Comparison of ENCODE assay signal across 9 cellular contexts in the genomic region with DNA sequence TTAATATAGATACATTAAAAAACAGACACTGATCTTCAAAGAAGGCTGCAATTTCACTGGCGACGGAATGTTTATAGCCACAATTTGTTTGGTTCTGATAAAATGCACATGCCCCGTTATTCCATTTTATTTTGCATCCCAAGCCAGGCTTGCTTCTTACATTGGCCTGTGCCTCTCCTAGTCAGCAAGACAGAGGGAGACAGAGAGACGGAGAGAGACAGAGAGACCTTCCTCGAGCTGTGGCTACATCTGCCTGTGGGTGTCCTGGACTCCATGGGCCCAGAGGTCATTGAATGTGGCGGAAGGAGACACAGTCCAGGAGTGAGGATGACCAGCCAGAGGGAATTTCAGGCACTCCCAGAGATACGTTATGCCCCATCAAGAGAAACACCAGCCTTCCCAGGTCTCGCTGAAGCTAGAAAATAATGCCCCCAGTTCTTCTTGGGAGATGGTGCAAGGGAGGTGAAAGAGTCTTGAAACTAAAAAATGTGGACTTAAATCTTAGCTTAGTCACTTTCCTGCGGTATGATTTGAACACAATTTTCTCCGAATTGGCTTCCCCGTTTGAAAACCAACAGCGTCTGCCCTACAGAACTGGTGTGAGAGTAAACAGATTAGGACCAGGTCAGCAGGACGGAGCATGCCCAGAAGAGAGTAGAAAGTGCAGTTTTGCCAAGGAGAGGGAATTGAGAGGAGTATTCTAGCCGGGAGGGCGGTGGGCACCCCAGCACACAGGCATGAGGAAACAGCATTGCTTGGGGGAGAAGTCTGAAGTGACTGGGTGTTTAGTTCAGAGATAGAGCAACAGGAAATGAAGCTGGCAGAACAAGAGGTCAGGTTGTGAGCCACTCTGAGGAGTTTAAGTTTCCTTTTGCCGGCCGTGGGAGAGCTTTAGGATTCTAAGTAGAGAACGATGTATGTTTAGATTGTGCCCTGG.
DNase-seq lines count a peak whose midpoint lies in the region; ATAC-seq and TF ChIP-seq lines count a peak whose summit lies in the region.
"Had no signal": no experiment of that assay in that cellular context is flagged by ENCODE, and none has a peak within 500 bp of the region (broad histone marks: within the 10 kb centered on the region; RNA-seq: fewer than 3 reads in every experiment).

No MANE protein-coding gene starts in this region.

- peak overlapping the region; percentile 78 for H3K27ac ChIP-seq in CD4-positive, CD25-positive, alpha-beta regulatory T cell (ENCODE audit: insufficient read depth, low read length, poor library complexity, severe bottlenecking)
- no peak overlapping the region for H3K27ac ChIP-seq in aorta (ENCODE audit: low read depth in 1 of 2, low read length in 2 of 2)

- H3K4me3 ChIP-seq in CD4-positive, CD25-positive, alpha-beta regulatory T cell (ENCODE audit: low read depth, low read length), result peak overlapping the region; percentile 78
- no peak overlapping the region for H3K4me3 ChIP-seq in LNCaP clone FGC (ENCODE audit: low read depth, low read length)
- no peak overlapping the region for H3K4me3 ChIP-seq in mucosa of descending colon
- H3K4me3 ChIP-seq in aorta (ENCODE audit: low read length in 2 of 2), result no peak overlapping the region

- 58 to 62% methylated on average over 18 of the region's 18 CpGs for WGBS in aorta, 2 donors

- H3K36me3 ChIP-seq in CD4-positive, CD25-positive, alpha-beta regulatory T cell (ENCODE audit: control insufficient read depth, insufficient read depth, low read length), result no peaks in the 10 kb centered on the region
- no peaks in the 10 kb centered on the region for H3K36me3 ChIP-seq in mucosa of descending colon (ENCODE audit: low read depth)
- no peaks in the 10 kb centered on the region for H3K36me3 ChIP-seq in aorta (ENCODE audit: control insufficient read depth in 1 of 2, insufficient read depth in 2 of 2, low read length in 1 of 2)

- H3K4me1 ChIP-seq in CD4-positive, CD25-positive, alpha-beta regulatory T cell (ENCODE audit: control insufficient read depth, insufficient read depth, low read length, poor library complexity, severe bottlenecking), result peaks cover 49% of the 10 kb centered on the region
- H3K4me1 ChIP-seq in mucosa of descending colon (ENCODE audit: low read depth) (no peaks in the 10 kb centered on the region), aorta (ENCODE audit: control insufficient read depth in 1 of 2, insufficient read depth in 2 of 2, low read length in 2 of 2) (no peaks in the 10 kb centered on the region)

- DNase-seq in CD4-positive, CD25-positive, alpha-beta regulatory T cell, result peak in 2 of 3 donors; percentile 52 to 86
- DNase-seq in LNCaP clone FGC (ENCODE audit: low read depth) (no peak), mucosa of descending colon (no peak), aorta (no peak), omental fat pad (ENCODE audit: low spot score) (no peak), foreskin melanocyte (no peak), NCI-H446 (lab: John Stamatoyannopoulos, UW) (no peak)
- DNase-seq in activated T-helper 2 cell treated with anti-CD3 and anti-CD28 coated beads, Interferon-gamma antibody, Interleukin-2, Interleukin-4, amounts not matched to agents 10 μg/mL and 5 μg/mL and 100 μg/mL, durations not matched to agents 14 hours and 24 hours and 36 hours (ENCODE audit: low spot score), result peak; percentile 31
- DNase-seq: NCI-H1694 had no signal

- H3K27me3 ChIP-seq in CD4-positive, CD25-positive, alpha-beta regulatory T cell (ENCODE audit: control insufficient read depth, insufficient read depth, low read length), result no peaks in the 10 kb centered on the region
- H3K27me3 ChIP-seq in aorta (ENCODE audit: control insufficient read depth in 1 of 2, insufficient read depth in 2 of 2, low read length in 1 of 2), result no peaks in the 10 kb centered on the region

- H3K4me1 Mint-ChIP-seq in CD4-positive, CD25-positive, alpha-beta regulatory T cell, result peaks cover 43 to 88% (median 62%) of the 10 kb centered on the region in 4 donors
- peaks cover 60% of the 10 kb centered on the region for H3K4me1 Mint-ChIP-seq in activated T-helper 2 cell treated with anti-CD3 and anti-CD28 coated beads, Interferon-gamma antibody, Interleukin-2, Interleukin-4, amounts not matched to agents 10 μg/mL and 5 μg/mL and 100 μg/mL, durations not matched to agents 14 hours and 24 hours and 36 hours (ENCODE audit: low read depth)

- peaks cover 8% of the 10 kb centered on the region for H3K36me3 Mint-ChIP-seq in CD4-positive, CD25-positive, alpha-beta regulatory T cell
- no peaks in the 10 kb centered on the region for H3K36me3 Mint-ChIP-seq in activated T-helper 2 cell treated with anti-CD3 and anti-CD28 coated beads, Interferon-gamma antibody, Interleukin-2, Interleukin-4, amounts not matched to agents 10 μg/mL and 5 μg/mL and 100 μg/mL, durations not matched to agents 14 hours and 24 hours and 36 hours (ENCODE audit: low read depth)

- H3K27ac Mint-ChIP-seq in CD4-positive, CD25-positive, alpha-beta regulatory T cell, result peak overlapping the region; percentile 88 to 97 (median 96)
- H3K27ac Mint-ChIP-seq in activated T-helper 2 cell treated with anti-CD3 and anti-CD28 coated beads, Interferon-gamma antibody, Interleukin-2, Interleukin-4, amounts not matched to agents 10 μg/mL and 5 μg/mL and 100 μg/mL, durations not matched to agents 14 hours and 24 hours and 36 hours, result peak overlapping the region; percentile 95

- peak; percentile 90 to 93 for ATAC-seq in CD4-positive, CD25-positive, alpha-beta regulatory T cell (ENCODE audit: low read depth in 2 of 2)
- ATAC-seq in mucosa of descending colon (peak; percentile 78), aorta (ENCODE audit: low FRiP score) (no peak), omental fat pad (ENCODE audit: low FRiP score) (no peak)

- TF ChIP-seq CTCF in LNCaP clone FGC (IDR thresholded peaks at IDR 0.05; ENCODE audit: control insufficient read depth, extremely low read depth, insufficient read depth) (0 out of 2 replicates have a peak, but pooled peaks have one; percentile 7), mucosa of descending colon (IDR thresholded peaks at IDR 0.05) (no peak), omental fat pad (IDR thresholded peaks at IDR 0.05) (no peak)

- H3K27me3 Mint-ChIP-seq in CD4-positive, CD25-positive, alpha-beta regulatory T cell, result peaks cover 5% of the 10 kb centered on the region
- H3K27me3 Mint-ChIP-seq in activated T-helper 2 cell treated with anti-CD3 and anti-CD28 coated beads, Interferon-gamma antibody, Interleukin-2, Interleukin-4, amounts not matched to agents 10 μg/mL and 5 μg/mL and 100 μg/mL, durations not matched to agents 14 hours and 24 hours and 36 hours (ENCODE audit: low read depth), result no peaks in the 10 kb centered on the region

- H3K4me3 Mint-ChIP-seq in CD4-positive, CD25-positive, alpha-beta regulatory T cell, result peak overlapping the region; percentile 71 to 91 (median 85)
- H3K4me3 Mint-ChIP-seq in activated T-helper 2 cell treated with anti-CD3 and anti-CD28 coated beads, Interferon-gamma antibody, Interleukin-2, Interleukin-4, amounts not matched to agents 10 μg/mL and 5 μg/mL and 100 μg/mL, durations not matched to agents 14 hours and 24 hours and 36 hours (ENCODE audit: low read depth), result peak overlapping the region; percentile 72

- peaks cover 0 to 2% (median 0%) of the 10 kb centered on the region in 7 donors for H3K9me3 Mint-ChIP-seq in CD4-positive, CD25-positive, alpha-beta regulatory T cell
- peaks cover 11% of the 10 kb centered on the region for H3K9me3 Mint-ChIP-seq in activated T-helper 2 cell treated with anti-CD3 and anti-CD28 coated beads, Interferon-gamma antibody, Interleukin-2, Interleukin-4, amounts not matched to agents 10 μg/mL and 5 μg/mL and 100 μg/mL, durations not matched to agents 14 hours and 24 hours and 36 hours

- intact Hi-C loops in activated T-helper 2 cell treated with anti-CD3 and anti-CD28 coated beads, Interferon-gamma antibody, Interleukin-2, Interleukin-4, amounts not matched to agents 10 μg/mL and 5 μg/mL and 100 μg/mL, durations not matched to agents 14 hours and 24 hours and 36 hours (cut with micrococcal nuclease), result loop anchor here (2.0 to 10.0 kb wide), 7 partner anchors 17 to 451 kb away; no protein-coding TSS in a partner anchor
- intact Hi-C loops in mucosa of descending colon (cut with DNase I, micrococcal nuclease) (no loop called here), aorta (cut with DNase I) (no loop called here)

- H3K9me3 ChIP-seq in CD4-positive, CD25-positive, alpha-beta regulatory T cell (ENCODE audit: control insufficient read depth in 2 of 2, low read length in 2 of 2), result no peaks in the 10 kb centered on the region
- H3K9me3 ChIP-seq in mucosa of descending colon (peaks cover 3% of the 10 kb centered on the region), aorta (ENCODE audit: control insufficient read depth, low read length) (peaks cover 7% of the 10 kb centered on the region)

Comparison
In these comparisons a context has a peak if more than half of its experiments do, and no peak if none do; other contexts are left out.
1. ATAC-seq: peak in CD4-positive, CD25-positive, alpha-beta regulatory T cell (2 of 2) and mucosa of descending colon (single experiment); none in aorta (single experiment) and omental fat pad (single experiment).
2. DNase-seq: peak in CD4-positive, CD25-positive, alpha-beta regulatory T cell (2 of 3) and activated T-helper 2 cell treated with anti-CD3 and anti-CD28 coated beads, Interferon-gamma antibody, Interleukin-2, Interleukin-4, amounts not matched to agents 10 μg/mL and 5 μg/mL and 100 μg/mL, durations not matched to agents 14 hours and 24 hours and 36 hours (single experiment); none in LNCaP clone FGC (single experiment), mucosa of descending colon (0 of 3), aorta (0 of 2), omental fat pad (single experiment), foreskin melanocyte (single experiment) and NCI-H446 (0 of 2).